Comparison of ENCODE assay signal across 31 cellular contexts in genomic region chr15:52922871-52923270, GRCh38.
"Had no signal": no experiment of that assay in that cellular context is flagged by ENCODE, and none has a peak within 500 bp of the region (broad histone marks: within the 10 kb centered on the region; RNA-seq: fewer than 3 reads in every experiment).

No MANE protein-coding gene starts in this region.

- ATAC-seq: PC-3 had no signal

- H3K27me3 ChIP-seq: Peyer's patch had no signal

- H3K27ac ChIP-seq: Peyer's patch, SJSA1 had no signal

- DNase-seq: Kasumi-1, MG63, NCI-H1048, NCI-H1092 treated with DMSO at 0.1 percent for 48 hours, NCI-H1105 treated with DMSO at 0.1 percent for 48 hours, NCI-H1417, NCI-H1436, NCI-H146, NCI-H1694, NCI-H187, NCI-H1930, NCI-H2029 treated with DMSO at 0.1 percent for 48 hours, NCI-H2081 treated with DMSO at 0.1 percent for 48 hours, NCI-H2107, NCI-H2171, NCI-H226, NCI-H446 treated with DMSO at 0.1 percent for 48 hours, NCI-H510A, NCI-H524, NCI-H526, NCI-H69, NCI-H748 treated with DMSO at 0.1 percent for 48 hours, NCI-H82, PC-3, Peyer's patch, Right ventricle myocardium superior, RPMI8226, SHP77 treated with DMSO at 0.1 percent for 48 hours, SK-N-SH, SW 1271 had no signal

- H3K9me3 ChIP-seq: MG63, Peyer's patch, SJSA1, SK-N-SH had no signal

- H3K4me1 ChIP-seq: Peyer's patch, SJSA1 had no signal

- H3K36me3 ChIP-seq: MG63, Peyer's patch, SJSA1 had no signal

- H3K4me3 ChIP-seq: MG63, Peyer's patch, SJSA1 had no signal
